23 cellular contexts compared by ENCODE assay signal in the genomic region with DNA sequence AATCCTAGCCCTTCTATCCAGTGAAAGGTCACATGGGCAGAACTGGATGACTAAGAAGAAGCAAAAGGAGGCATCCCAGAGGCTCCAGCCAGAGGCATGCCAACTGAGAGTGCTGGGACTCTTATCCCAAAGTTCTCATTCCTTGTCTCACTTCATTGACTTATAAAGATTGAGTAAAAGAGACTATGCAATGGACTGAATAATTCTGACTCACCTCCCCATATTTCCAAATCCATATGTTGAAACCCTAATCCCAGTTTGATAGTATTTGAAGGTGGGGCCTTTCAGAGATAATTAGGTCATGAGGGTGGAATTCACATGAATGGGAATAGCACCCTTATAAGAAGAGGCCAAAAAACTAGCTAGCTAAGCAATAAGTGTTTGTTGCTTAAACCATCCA.
"Had no signal": no experiment of that assay in that cellular context is flagged by ENCODE, and none has a peak within 500 bp of the region (broad histone marks: within the 10 kb centered on the region; RNA-seq: fewer than 3 reads in every experiment).

No MANE protein-coding gene starts in this region.

- H3K27me3 ChIP-seq: body of pancreas, sigmoid colon, testis had no signal

- DNase-seq: activated CD4-positive, alpha-beta T cell treated with anti-CD3 and anti-CD28 coated beads for 1 hour; activated CD4-positive, alpha-beta T cell treated with anti-CD3 and anti-CD28 coated beads, Interleukin-2, amount 50 U/mL, for 1 hour; activated CD8-positive, alpha-beta T cell treated with anti-CD3 and anti-CD28 coated beads, Interleukin-2, amount 10 ng/mL, durations not matched to agents 7 days and 5 days; activated gamma-delta T cell; activated naive CD4-positive, alpha-beta T cell treated with anti-CD3 and anti-CD28 coated beads, Interleukin-2, amount 50 U/mL, for 16 hours; activated naive CD8-positive, alpha-beta T cell treated with anti-CD3 and anti-CD28 coated beads, Interleukin-2, amount 50 U/mL, for 24 hours; anterior cingulate cortex; body of pancreas; caudate nucleus; effector CD4-positive, alpha-beta T cell; erythroblast; kidney; lower lobe of right lung; naive thymus-derived CD4-positive, alpha-beta T cell; posterior cingulate gyrus; retina; sigmoid colon; stimulated activated CD4-positive, alpha-beta T cell treated with anti-CD3 and anti-CD28 coated beads, Interleukin-2, amount 100 ng/mL, for 48 hours; stimulated activated CD8-positive, alpha-beta memory T cell treated with anti-CD3 and anti-CD28 coated beads, Interleukin-4, amount 100 ng/mL, for 48 hours; stimulated activated naive B cell treated with anti-CD40 and anti-IgM and Interleukin-4, amounts not matched to agents 10 μg/mL and 1 μg/mL and 100 μg/mL, for 72 hours; T-helper 9 cell; testis had no signal

- FAIRE-seq: endometrium, kidney had no signal

- ATAC-seq: activated CD8-positive, alpha-beta T cell treated with anti-CD3 and anti-CD28 coated beads, Interleukin-2, amount 10 ng/mL, durations not matched to agents 7 days and 5 days; activated naive CD8-positive, alpha-beta T cell treated with anti-CD3 and anti-CD28 coated beads, Interleukin-2, amount 50 U/mL, for 24 hours; body of pancreas; lower lobe of right lung; naive thymus-derived CD4-positive, alpha-beta T cell; stimulated activated naive B cell treated with anti-CD40 and anti-IgM and Interleukin-4, amounts not matched to agents 10 μg/mL and 1 μg/mL and 100 μg/mL, for 72 hours had no signal

- H3K4me3 ChIP-seq: body of pancreas, lower lobe of right lung, sigmoid colon, testis had no signal

- H3K27ac ChIP-seq: body of pancreas, lower lobe of right lung, sigmoid colon, testis had no signal

- H3K4me1 ChIP-seq: body of pancreas, lower lobe of right lung, sigmoid colon, testis had no signal

- H3K36me3 ChIP-seq: lower lobe of right lung, sigmoid colon had no signal
